15 cellular contexts compared by ENCODE assay signal in genomic region chr7:121151663-121152344, GRCh38.
"Had no signal": no experiment of that assay in that cellular context is flagged by ENCODE, and none has a peak within 500 bp of the region (broad histone marks: within the 10 kb centered on the region; RNA-seq: fewer than 3 reads in every experiment).

No MANE protein-coding gene starts in this region.

- H3K4me3 ChIP-seq: lower lobe of right lung, right atrium auricular region, skin epidermis, transverse colon had no signal

- DNase-seq: activated CD4-positive, alpha-beta T cell treated with anti-CD3 and anti-CD28 coated beads for 1 hour; activated CD4-positive, alpha-beta T cell treated with anti-CD3 and anti-CD28 coated beads, Interleukin-2, amount 50 U/mL, for 48 hours; activated naive CD4-positive, alpha-beta T cell treated with anti-CD3 and anti-CD28 coated beads, Interleukin-2, amount 50 U/mL, for 16 hours; cortex of kidney; effector CD4-positive, alpha-beta T cell; head of caudate nucleus; left cardiac atrium; lower lobe of right lung; stimulated activated CD4-positive, alpha-beta T cell treated with anti-CD3 and anti-CD28 coated beads, Interleukin-15, amount 100 ng/mL, for 24 hours; stimulated activated CD4-positive, alpha-beta T cell treated with anti-CD3 and anti-CD28 coated beads, Interleukin-4, amount 100 ng/mL, for 24 hours; stimulated activated naive CD4-positive, alpha-beta T cell; transverse colon had no signal

- ATAC-seq: left cardiac atrium, lower lobe of right lung had no signal

- FAIRE-seq: frontal cortex had no signal

- H3K27ac ChIP-seq: lower lobe of right lung, right atrium auricular region, skin epidermis, transverse colon had no signal

- H3K27me3 ChIP-seq: right atrium auricular region, transverse colon had no signal

- H3K4me1 ChIP-seq: lower lobe of right lung, right atrium auricular region, transverse colon had no signal

- H3K36me3 ChIP-seq: right atrium auricular region, transverse colon had no signal

- H3K9me3 ChIP-seq: lower lobe of right lung, right atrium auricular region, transverse colon had no signal
